In the genomic region with DNA sequence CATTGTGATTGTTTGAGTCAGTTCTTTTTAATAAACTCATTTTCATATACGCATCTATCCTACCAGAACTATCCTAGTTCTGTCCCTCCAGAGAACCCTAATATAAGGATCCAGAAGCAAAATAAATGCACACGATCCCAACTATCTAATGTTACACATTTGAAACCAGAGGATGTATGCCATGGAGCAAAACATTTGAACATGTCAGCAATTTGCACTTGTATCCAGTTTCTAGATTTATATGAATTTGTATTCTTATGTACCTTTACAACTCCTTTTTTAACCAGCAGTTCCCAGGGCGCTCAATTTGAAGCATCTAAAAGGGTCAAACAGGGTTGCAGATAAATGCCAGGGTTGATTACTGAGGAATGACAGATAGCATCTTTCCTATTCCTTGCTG, we compare ENCODE assay signal across 1 cellular context.
TF ChIP-seq lines count a peak whose summit lies in the region.

No MANE protein-coding gene starts in this region.

TF ChIP-seq in WTC11, 78 proteins besides CTCF, POLR2A, EP300 and RAD21 (continued from another document):
- TF ChIP-seq, protein P1, sequence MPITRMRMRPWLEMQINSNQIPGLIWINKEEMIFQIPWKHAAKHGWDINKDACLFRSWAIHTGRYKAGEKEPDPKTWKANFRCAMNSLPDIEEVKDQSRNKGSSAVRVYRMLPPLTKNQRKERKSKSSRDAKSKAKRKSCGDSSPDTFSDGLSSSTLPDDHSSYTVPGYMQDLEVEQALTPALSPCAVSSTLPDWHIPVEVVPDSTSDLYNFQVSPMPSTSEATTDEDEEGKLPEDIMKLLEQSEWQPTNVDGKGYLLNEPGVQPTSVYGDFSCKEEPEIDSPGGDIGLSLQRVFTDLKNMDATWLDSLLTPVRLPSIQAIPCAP (CRISPR knock-in tag; IDR thresholded peaks at IDR 0.05): no peak
- no peak for TF ChIP-seq FOXK1 (CRISPR knock-in tag; IDR thresholded peaks at IDR 0.05)
- TF ChIP-seq, protein P2, sequence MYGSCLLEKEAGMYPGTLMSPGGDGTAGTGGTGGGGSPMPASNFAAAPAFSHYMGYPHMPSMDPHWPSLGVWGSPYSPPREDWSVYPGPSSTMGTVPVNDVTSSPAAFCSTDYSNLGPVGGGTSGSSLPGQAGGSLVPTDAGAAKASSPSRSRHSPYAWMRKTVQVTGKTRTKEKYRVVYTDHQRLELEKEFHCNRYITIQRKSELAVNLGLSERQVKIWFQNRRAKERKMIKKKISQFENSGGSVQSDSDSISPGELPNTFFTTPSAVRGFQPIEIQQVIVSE (CRISPR knock-in tag; IDR thresholded peaks at IDR 0.05; ENCODE audit: borderline replicate concordance): no peak
- TF ChIP-seq, protein P3, sequence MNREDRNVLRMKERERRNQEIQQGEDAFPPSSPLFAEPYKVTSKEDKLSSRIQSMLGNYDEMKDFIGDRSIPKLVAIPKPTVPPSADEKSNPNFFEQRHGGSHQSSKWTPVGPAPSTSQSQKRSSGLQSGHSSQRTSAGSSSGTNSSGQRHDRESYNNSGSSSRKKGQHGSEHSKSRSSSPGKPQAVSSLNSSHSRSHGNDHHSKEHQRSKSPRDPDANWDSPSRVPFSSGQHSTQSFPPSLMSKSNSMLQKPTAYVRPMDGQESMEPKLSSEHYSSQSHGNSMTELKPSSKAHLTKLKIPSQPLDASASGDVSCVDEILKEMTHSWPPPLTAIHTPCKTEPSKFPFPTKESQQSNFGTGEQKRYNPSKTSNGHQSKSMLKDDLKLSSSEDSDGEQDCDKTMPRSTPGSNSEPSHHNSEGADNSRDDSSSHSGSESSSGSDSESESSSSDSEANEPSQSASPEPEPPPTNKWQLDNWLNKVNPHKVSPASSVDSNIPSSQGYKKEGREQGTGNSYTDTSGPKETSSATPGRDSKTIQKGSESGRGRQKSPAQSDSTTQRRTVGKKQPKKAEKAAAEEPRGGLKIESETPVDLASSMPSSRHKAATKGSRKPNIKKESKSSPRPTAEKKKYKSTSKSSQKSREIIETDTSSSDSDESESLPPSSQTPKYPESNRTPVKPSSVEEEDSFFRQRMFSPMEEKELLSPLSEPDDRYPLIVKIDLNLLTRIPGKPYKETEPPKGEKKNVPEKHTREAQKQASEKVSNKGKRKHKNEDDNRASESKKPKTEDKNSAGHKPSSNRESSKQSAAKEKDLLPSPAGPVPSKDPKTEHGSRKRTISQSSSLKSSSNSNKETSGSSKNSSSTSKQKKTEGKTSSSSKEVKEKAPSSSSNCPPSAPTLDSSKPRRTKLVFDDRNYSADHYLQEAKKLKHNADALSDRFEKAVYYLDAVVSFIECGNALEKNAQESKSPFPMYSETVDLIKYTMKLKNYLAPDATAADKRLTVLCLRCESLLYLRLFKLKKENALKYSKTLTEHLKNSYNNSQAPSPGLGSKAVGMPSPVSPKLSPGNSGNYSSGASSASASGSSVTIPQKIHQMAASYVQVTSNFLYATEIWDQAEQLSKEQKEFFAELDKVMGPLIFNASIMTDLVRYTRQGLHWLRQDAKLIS (CRISPR knock-in tag; IDR thresholded peaks at IDR 0.05; ENCODE audit: borderline replicate concordance): no peak
TF ChIP-seq in WTC11: peak in this region for 0.
